ENCODE assay signal across 7 cellular contexts in the genomic region with DNA sequence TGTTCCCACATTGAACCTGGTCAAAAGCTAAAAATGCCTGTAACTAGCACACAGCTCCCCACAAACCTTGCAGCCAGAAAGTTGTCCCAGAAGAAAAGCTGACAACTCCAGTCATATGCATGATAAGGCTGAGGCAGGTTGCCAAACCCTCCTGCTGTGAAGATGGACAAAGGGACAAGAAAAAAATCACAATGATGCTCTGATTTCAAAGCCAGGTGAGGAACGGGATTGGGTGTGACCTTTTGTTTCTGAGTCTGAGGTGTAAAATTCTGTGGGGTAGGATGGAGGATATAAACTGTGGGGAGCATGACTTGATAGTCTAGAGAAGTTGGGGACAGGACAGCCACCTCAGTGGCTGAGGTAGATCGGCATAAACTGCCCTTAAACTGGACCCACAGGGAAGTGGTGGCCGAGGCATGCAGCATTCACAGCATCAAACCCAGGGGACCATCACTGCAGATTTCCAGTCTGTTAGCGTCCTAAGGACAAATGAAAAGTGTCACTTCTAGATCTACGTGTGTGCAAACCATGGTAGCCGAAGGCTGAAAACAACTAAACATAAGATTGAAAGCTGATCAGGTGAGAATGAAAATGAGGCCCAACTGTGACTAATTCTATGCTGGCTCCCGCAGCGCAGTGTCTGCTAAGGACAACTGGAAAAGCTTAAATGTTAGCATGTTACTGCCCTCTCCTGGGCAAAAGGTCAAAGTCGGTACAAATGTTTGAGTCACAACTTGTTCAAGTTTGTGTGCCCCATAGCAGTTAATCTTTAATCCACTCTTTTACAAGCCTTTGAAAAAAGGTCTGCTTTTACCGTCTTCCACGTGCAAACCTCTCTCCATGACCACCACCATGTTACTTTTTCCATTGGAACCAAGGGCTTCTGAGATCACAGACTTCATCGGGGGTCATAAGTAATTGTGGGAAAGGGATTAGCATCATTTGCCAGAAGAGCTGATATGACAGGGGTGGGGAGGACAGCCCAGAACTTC. TPM values are rescaled to one million over a fixed set of nuclear protein-coding genes. Genes with fewer than 3 reads are reported as not detected.
DNase-seq lines count a peak whose midpoint lies in the region; ATAC-seq and TF ChIP-seq lines count a peak whose summit lies in the region.

No MANE protein-coding gene starts in this region.

- H3K4me3 ChIP-seq in GM06990 (replicated peaks; ENCODE audit: low read depth, low read length), result no peak overlapping the region
- no peak overlapping the region for H3K4me3 ChIP-seq in Loucy (ENCODE audit: low read length, poor library complexity, severe bottlenecking)
- no peak overlapping the region for H3K4me3 ChIP-seq in right cardiac atrium (ENCODE audit: low read length)

- ATAC-seq in GM21526 (IDR thresholded peaks at IDR 0.05; ENCODE audit: low FRiP score, unreplicated experiment), result peak; percentile 65
- ATAC-seq in right cardiac atrium, result peak; percentile 68 to 76
- ATAC-seq in GM21528 (IDR thresholded peaks at IDR 0.05; ENCODE audit: low FRiP score, unreplicated experiment), result no peak

- DNase-seq in GM06990 (ENCODE audit: extremely low read depth, insufficient read length) (no peak), T1000 (lab: John Stamatoyannopoulos, UW) (peak; percentile 47), right cardiac atrium (peak in 1 of 3 donors; percentile 55), superior temporal gyrus (ENCODE audit: extremely low spot score) (peak; percentile 68)

- TF ChIP-seq CTCF in GM06990 (IDR thresholded peaks at IDR 0.05; ENCODE audit: insufficient read depth, low read length, poor library complexity, severe bottlenecking) (peak; percentile 35), Loucy (conservative IDR thresholded peaks at IDR 0.05; ENCODE audit: low read length) (peak; percentile 62)

- no peaks in the 10 kb centered on the region for H3F3A ChIP-seq in Loucy (ENCODE audit: low read depth)

- H3K9ac ChIP-seq in Loucy (ENCODE audit: low read depth, low read length, poor library complexity, severe bottlenecking), result no peak overlapping the region

- no peak overlapping the region for H2AFZ ChIP-seq in Loucy (ENCODE audit: low read length)

- 29% methylated on average over 12 of the region's 12 CpGs for WGBS in right cardiac atrium

- intact Hi-C loops in right cardiac atrium (cut with DNase I), result loop anchor here (5.0 kb wide), 1 partner anchor 204 kb away; no protein-coding TSS in a partner anchor

- no peaks in the 10 kb centered on the region for H3K9me3 ChIP-seq in Loucy (ENCODE audit: insufficient read depth, low read depth, low read length)
- H3K9me3 ChIP-seq in right cardiac atrium (ENCODE audit: control insufficient read depth, low read length), result no peaks in the 10 kb centered on the region

- H3K4me2 ChIP-seq in Loucy (ENCODE audit: low read depth, low read length, poor library complexity, severe bottlenecking), result no peak overlapping the region

- no peaks in the 10 kb centered on the region for H3K9me2 ChIP-seq in Loucy (replicated peaks; ENCODE audit: low read depth, low read length)

- no peaks in the 10 kb centered on the region for H4K20me1 ChIP-seq in Loucy (ENCODE audit: insufficient read depth, low read length, poor library complexity, severe bottlenecking)

- no peak overlapping the region for H3K27ac ChIP-seq in right cardiac atrium (ENCODE audit: low read length)

- H3K4me1 ChIP-seq in Loucy (ENCODE audit: insufficient read depth, low read length, poor library complexity, severe bottlenecking) (no peaks in the 10 kb centered on the region), right cardiac atrium (ENCODE audit: control insufficient read depth, insufficient read depth, low read length) (no peaks in the 10 kb centered on the region)

- H3K27me3 ChIP-seq in GM06990 (replicated peaks; ENCODE audit: control insufficient read depth, insufficient read depth, low read length) (peaks cover 1% of the 10 kb centered on the region; the same call in 1 of the 2 replicates), Loucy (ENCODE audit: insufficient read depth, low read length, poor library complexity, severe bottlenecking) (no peaks in the 10 kb centered on the region), right cardiac atrium (ENCODE audit: control insufficient read depth, insufficient read depth) (no peaks in the 10 kb centered on the region)

- no peaks in the 10 kb centered on the region for H3K79me2 ChIP-seq in Loucy (ENCODE audit: insufficient read depth, low read length)

- H3K36me3 ChIP-seq in GM06990 (ENCODE audit: control insufficient read depth, insufficient read depth, low read length) (no peaks in the 10 kb centered on the region), Loucy (ENCODE audit: insufficient read depth, low read length) (no peaks in the 10 kb centered on the region)

RNA-seq across cellular contexts. Expression of a gene that starts 39.8 kb away (rescaled TPM):
- total RNA-seq in right cardiac atrium, result under 1 TPM in 1 of 4 donors, not detected in 3; under 0.01 TPM
- polyA plus RNA-seq in right cardiac atrium, result under 0.01 TPM
